Comparison of ENCODE assay signal across 18 cellular contexts in the genomic region with DNA sequence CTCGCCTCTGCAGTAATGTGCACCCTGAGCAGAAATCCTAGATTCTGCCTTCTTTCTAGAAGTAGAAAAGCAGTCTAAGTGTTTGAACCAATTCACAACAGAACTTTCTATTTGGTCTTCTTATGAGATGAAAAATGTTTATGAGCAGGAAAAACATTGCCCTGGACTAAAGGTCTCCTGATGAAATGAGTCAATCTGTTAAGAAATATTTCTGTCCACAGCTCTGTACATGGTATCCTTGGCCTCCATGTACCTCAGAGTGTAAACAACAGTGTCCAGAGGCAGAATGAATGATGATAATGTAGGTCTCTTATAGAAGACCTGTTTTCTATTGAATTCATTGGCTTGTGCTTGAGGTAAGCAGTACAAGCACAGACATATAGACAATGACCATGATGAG. TPM values are rescaled to one million over a fixed set of nuclear protein-coding genes. Genes with fewer than 3 reads are reported as not detected.
DNase-seq lines count a peak whose midpoint lies in the region; ATAC-seq and TF ChIP-seq lines count a peak whose summit lies in the region.
"Had no signal": no experiment of that assay in that cellular context is flagged by ENCODE, and none has a peak within 500 bp of the region (broad histone marks: within the 10 kb centered on the region; RNA-seq: fewer than 3 reads in every experiment).

No MANE protein-coding gene starts in this region.

- H3K9me3 ChIP-seq in adipocyte (ENCODE audit: control insufficient read depth, low read length) (no peaks in the 10 kb centered on the region), mucosa of descending colon (no peaks in the 10 kb centered on the region), sigmoid colon (no peaks in the 10 kb centered on the region)
- H3K9me3 ChIP-seq: BLaER1 treated with 17β-estradiol and CSF1 and Interleukin-3, amounts not matched to agents 10 nM and 100 nM; HAP-1 had no signal

- no peak overlapping the region for H3K27ac ChIP-seq in sigmoid colon
- H3K27ac ChIP-seq: BLaER1 treated with 17β-estradiol and CSF1 and Interleukin-3, amounts not matched to agents 10 nM and 100 nM; HL-60 had no signal

- WGBS in sigmoid colon, 2 donors, result 67 to 84% methylated on average over 1 of the region's 1 CpG

- no peak for TF ChIP-seq POLR2A in sigmoid colon (IDR thresholded peaks at IDR 0.05)

- H3K9ac ChIP-seq in adipocyte (ENCODE audit: low read length), result no peak overlapping the region
- H3K9ac ChIP-seq: BLaER1 treated with 17β-estradiol and CSF1 and Interleukin-3, amounts not matched to agents 10 nM and 100 nM had no signal

- TF ChIP-seq EP300 in sigmoid colon (IDR thresholded peaks at IDR 0.05), result no peak

- H3K27me3 ChIP-seq in adipocyte (replicated peaks; ENCODE audit: control insufficient read depth, insufficient read depth, low read length), result no peaks in the 10 kb centered on the region
- H3K27me3 ChIP-seq in sigmoid colon, result no peaks in the 10 kb centered on the region
- H3K27me3 ChIP-seq: BLaER1 treated with 17β-estradiol and CSF1 and Interleukin-3, amounts not matched to agents 10 nM and 100 nM had no signal

- no peak overlapping the region for H3K4me3 ChIP-seq in adipocyte (ENCODE audit: low read length)
- no peak overlapping the region for H3K4me3 ChIP-seq in fibroblast of pulmonary artery (replicated peaks; ENCODE audit: low read depth, low read length)
- H3K4me3 ChIP-seq in mucosa of descending colon, result no peak overlapping the region
- no peak overlapping the region for H3K4me3 ChIP-seq in sigmoid colon
- H3K4me3 ChIP-seq: BLaER1 treated with 17β-estradiol and CSF1 and Interleukin-3, amounts not matched to agents 10 nM and 100 nM; HAP-1 had no signal

- peak; percentile 32 for DNase-seq in HCEC 1CT
- DNase-seq in adipocyte (ENCODE audit: low read depth), result peak; percentile 30
- DNase-seq in fibroblast of pulmonary artery (ENCODE audit: low read depth), result peak; percentile 3
- DNase-seq in renal cortical epithelial cell (ENCODE audit: low read depth), result peak; percentile 61
- no peak for DNase-seq in mucosa of descending colon
- no peak for DNase-seq in sigmoid colon
- DNase-seq: ACHN; CD4-positive, CD25-positive, alpha-beta regulatory T cell; DMS53; GF-D8; HFFc6; KBM-7 had no signal

- no peaks in the 10 kb centered on the region for H3K4me1 ChIP-seq in adipocyte (ENCODE audit: control insufficient read depth, insufficient read depth, low read length)
- no peaks in the 10 kb centered on the region for H3K4me1 ChIP-seq in mucosa of descending colon (ENCODE audit: low read depth)
- H3K4me1 ChIP-seq in sigmoid colon, result no peaks in the 10 kb centered on the region
- H3K4me1 ChIP-seq: BLaER1 treated with 17β-estradiol and CSF1 and Interleukin-3, amounts not matched to agents 10 nM and 100 nM; HAP-1 had no signal

- no peaks in the 10 kb centered on the region for H3K36me3 ChIP-seq in adipocyte (ENCODE audit: control insufficient read depth, insufficient read depth, low read length, severe bottlenecking)
- H3K36me3 ChIP-seq in mucosa of descending colon (ENCODE audit: low read depth), result no peaks in the 10 kb centered on the region
- no peaks in the 10 kb centered on the region for H3K36me3 ChIP-seq in sigmoid colon
- H3K36me3 ChIP-seq: BLaER1 treated with 17β-estradiol and CSF1 and Interleukin-3, amounts not matched to agents 10 nM and 100 nM; HAP-1 had no signal

- intact Hi-C loops in mucosa of descending colon (cut with DNase I, micrococcal nuclease), result no loop called here
- intact Hi-C loops in sigmoid colon (cut with DNase I), result no loop called here

- TF ChIP-seq CTCF in fibroblast of pulmonary artery (IDR thresholded peaks at IDR 0.05; ENCODE audit: low read length, missing control alignments) (no peak), mucosa of descending colon (IDR thresholded peaks at IDR 0.05) (no peak), sigmoid colon (IDR thresholded peaks at IDR 0.05) (no peak)

- ATAC-seq in mucosa of descending colon (no peak), GM21619 (IDR thresholded peaks at IDR 0.05; ENCODE audit: unreplicated experiment) (no peak)

RNA-seq across cellular contexts. Expression of gene APCS, which starts 6.2 kb away (rescaled TPM):
- not detected in 2 replicates for total RNA-seq in renal cortical epithelial cell
- not detected for total RNA-seq in mucosa of descending colon
- not detected for total RNA-seq in sigmoid colon
- polyA plus RNA-seq in sigmoid colon, result not detected
- total RNA-seq: A172; CD4-positive, CD25-positive, alpha-beta regulatory T cell; H1; HFFc6 had no signal
- polyA plus RNA-seq: CD4-positive, CD25-positive, alpha-beta regulatory T cell; H1 had no signal

RNA-seq across cellular contexts. Expression of gene OR10J5, which starts 45.6 kb away (rescaled TPM):
- total RNA-seq in renal cortical epithelial cell (not detected in 2 replicates), mucosa of descending colon (not detected), sigmoid colon (not detected)
- not detected for polyA plus RNA-seq in sigmoid colon
- total RNA-seq: A172; CD4-positive, CD25-positive, alpha-beta regulatory T cell; H1; HFFc6 had no signal
- polyA plus RNA-seq: CD4-positive, CD25-positive, alpha-beta regulatory T cell; H1 had no signal

Comparison
In these comparisons a context has a peak if more than half of its experiments do, and no peak if none do; other contexts are left out.
1. DNase-seq: peak in HCEC 1CT (single experiment), adipocyte (single experiment), fibroblast of pulmonary artery (single experiment) and renal cortical epithelial cell (single experiment); none in mucosa of descending colon (0 of 3) and sigmoid colon (single experiment).